Comparison of ENCODE assay signal across 8 cellular contexts in the genomic region with DNA sequence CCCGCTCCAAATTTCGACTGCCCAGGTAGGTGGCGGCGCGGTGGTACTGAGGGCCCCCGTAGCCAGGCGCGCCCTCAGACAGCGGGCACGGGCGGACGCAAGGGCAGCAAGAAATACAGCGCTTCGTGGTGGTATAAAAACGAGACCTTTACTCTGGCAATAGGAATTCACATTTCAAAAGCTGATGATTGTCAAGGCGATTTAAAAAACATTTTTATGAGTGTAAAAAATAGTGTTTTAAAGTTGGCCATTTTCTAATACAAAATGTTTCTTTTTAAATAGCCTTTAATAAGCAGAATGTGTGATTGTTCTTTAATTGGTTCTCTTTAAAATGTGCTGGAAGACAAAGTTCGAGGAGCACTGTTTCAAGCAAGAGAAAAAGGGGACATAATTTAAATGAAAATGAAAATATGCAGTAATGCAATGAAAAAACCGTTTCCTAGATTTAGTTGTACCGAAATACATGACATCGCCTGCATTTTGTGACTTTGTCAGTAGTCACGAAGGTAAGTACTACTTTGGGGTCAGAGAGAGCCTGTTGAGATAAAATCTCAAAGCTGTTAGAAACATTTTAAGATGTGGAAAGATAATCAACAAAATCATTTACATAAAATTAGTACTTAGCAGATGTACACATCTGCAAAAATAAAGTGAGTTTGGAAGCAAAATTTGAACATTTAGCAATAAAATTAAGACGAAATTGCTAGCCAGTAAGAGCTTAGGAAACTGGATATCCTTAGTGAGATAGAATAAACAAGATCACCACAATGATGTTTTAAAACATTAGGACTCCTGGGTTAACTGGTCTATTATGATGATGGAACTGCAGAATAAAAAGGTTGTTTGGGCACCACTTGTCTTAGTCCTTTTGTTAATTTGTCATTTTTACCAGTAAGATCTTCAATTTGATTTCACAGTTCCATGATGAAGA. TPM values are rescaled to one million over a fixed set of nuclear protein-coding genes. Genes with fewer than 3 reads are reported as not detected.
DNase-seq lines count a peak whose midpoint lies in the region; ATAC-seq and TF ChIP-seq lines count a peak whose summit lies in the region.

No MANE protein-coding gene starts in this region.

- H3K4me3 ChIP-seq in colonic mucosa: peak overlapping the region; percentile 83
- H3K4me3 ChIP-seq in muscle layer of duodenum (ENCODE audit: low read depth in 1 of 2, low read length in 2 of 2): peak overlapping the region; percentile 80 to 95

- DNase-seq in DMS 273 (lab: John Stamatoyannopoulos, UW; ENCODE audit: unreplicated experiment) (peak; percentile 26), DMS 273 treated with DMSO at 0.1 percent for 48 hours (lab: John Stamatoyannopoulos, UW) (no peak), NCI-H748 (lab: John Stamatoyannopoulos, UW; ENCODE audit: unreplicated experiment) (peak; percentile 35), colonic mucosa (no peak)
- no peak for DNase-seq in stimulated activated CD4-positive, alpha-beta T cell treated with anti-CD3 and anti-CD28 coated beads, Interleukin-2, amount 100 ng/mL, for 24 hours

- H3K9ac ChIP-seq in colonic mucosa (ENCODE audit: low read depth in 2 of 2, low read length in 2 of 2): peak overlapping the region; percentile 77 to 84

- H3K36me3 ChIP-seq in colonic mucosa (no peaks in the 10 kb centered on the region), muscle layer of duodenum (ENCODE audit: control insufficient read depth in 1 of 2, insufficient read depth in 2 of 2, low read length in 2 of 2) (no peaks in the 10 kb centered on the region)

- peaks cover 5% of the 10 kb centered on the region for H3K4me1 ChIP-seq in colonic mucosa
- peaks cover 0 to 22% of the 10 kb centered on the region in 2 donors for H3K4me1 ChIP-seq in muscle layer of duodenum (ENCODE audit: control insufficient read depth in 1 of 2, insufficient read depth in 2 of 2, low read length in 2 of 2)

- intact Hi-C loops in colonic mucosa (cut with DNase I): no loop called here

- H3K27ac ChIP-seq in colonic mucosa (peak overlapping the region; percentile 87), muscle layer of duodenum (ENCODE audit: low read length) (peak overlapping the region; percentile 82)

- ATAC-seq in HG03469 (IDR thresholded peaks at IDR 0.05; ENCODE audit: unreplicated experiment) (no peak), HG03378 (IDR thresholded peaks at IDR 0.05; ENCODE audit: unreplicated experiment) (no peak)

- H3K9me3 ChIP-seq in colonic mucosa: no peaks in the 10 kb centered on the region
- no peaks in the 10 kb centered on the region for H3K9me3 ChIP-seq in muscle layer of duodenum (ENCODE audit: control insufficient read depth in 1 of 2, low read length in 2 of 2)

- no peak for TF ChIP-seq CTCF in colonic mucosa (IDR thresholded peaks at IDR 0.05)

- H3K27me3 ChIP-seq in colonic mucosa: no peaks in the 10 kb centered on the region
- no peaks in the 10 kb centered on the region for H3K27me3 ChIP-seq in muscle layer of duodenum (ENCODE audit: low read depth, low read length)

RNA-seq across cellular contexts. Expression of a gene that starts 1.1 kb away (rescaled TPM):
- total RNA-seq in colonic mucosa: 10 to 100 TPM; 41.2 to 78.1 TPM

Comparison
In these comparisons a context has a peak if more than half of its experiments do, and no peak if none do; other contexts are left out.
1. DNase-seq: peak in DMS 273 (single experiment) and NCI-H748 (single experiment); none in DMS 273 treated with DMSO at 0.1 percent for 48 hours (single experiment), colonic mucosa (single experiment) and stimulated activated CD4-positive, alpha-beta T cell treated with anti-CD3 and anti-CD28 coated beads, Interleukin-2, amount 100 ng/mL, for 24 hours (0 of 2).